ENCODE assay signal across 10 cellular contexts in the genomic region with DNA sequence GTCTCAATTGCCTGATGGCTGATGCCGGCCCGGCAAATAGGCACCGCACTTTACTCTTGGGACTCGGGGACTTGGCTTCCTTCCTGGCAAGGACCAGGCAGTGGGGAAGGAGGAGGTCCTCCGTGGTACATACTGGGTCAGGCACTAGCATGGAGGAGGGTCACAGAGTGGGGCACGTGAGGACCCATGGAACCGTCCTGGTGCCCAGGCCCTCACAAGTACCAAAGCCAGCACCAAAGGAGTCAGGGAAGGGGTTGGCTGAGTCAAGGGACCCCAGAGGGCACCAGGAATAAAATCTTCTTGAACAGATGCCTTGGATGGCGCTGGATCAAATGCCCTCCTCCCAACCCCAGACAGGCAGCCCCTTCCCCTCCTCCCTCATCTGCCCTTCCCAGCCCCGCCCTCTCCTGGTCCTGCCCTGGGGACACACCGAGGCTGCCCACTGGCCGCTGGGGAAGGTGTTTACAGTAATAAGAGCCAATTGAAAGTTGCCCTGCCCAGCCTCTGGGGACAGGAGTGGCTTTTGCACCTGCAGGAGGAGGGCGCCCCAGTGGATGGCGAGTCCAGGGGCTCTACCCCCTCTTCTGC. TPM values are rescaled to one million over a fixed set of nuclear protein-coding genes. Genes with fewer than 3 reads are reported as not detected.
A peak's percentile ranks its signal among the peaks of the same experiment; 100 is the strongest.
DNase-seq lines count a peak whose midpoint lies in the region; ATAC-seq and TF ChIP-seq lines count a peak whose summit lies in the region.
"Had no signal": no experiment of that assay in that cellular context is flagged by ENCODE, and none has a peak within 500 bp of the region (broad histone marks: within the 10 kb centered on the region; RNA-seq: fewer than 3 reads in every experiment).

No MANE protein-coding gene starts in this region.

- peaks cover 67% of the 10 kb centered on the region for H3K4me1 Mint-ChIP-seq in activated naive CD8-positive, alpha-beta T cell treated with anti-CD3 and anti-CD28 coated beads for 36 hours
- peaks cover 21% of the 10 kb centered on the region for H3K4me1 Mint-ChIP-seq in neural progenitor cell

- no peak for TF ChIP-seq POLR2A in NB4 (IDR thresholded peaks at IDR 0.05; ENCODE audit: extremely low read depth, insufficient read length)

- peaks cover 36% of the 10 kb centered on the region for H3K36me3 Mint-ChIP-seq in activated naive CD8-positive, alpha-beta T cell treated with anti-CD3 and anti-CD28 coated beads for 36 hours
- no peaks in the 10 kb centered on the region for H3K36me3 Mint-ChIP-seq in neural progenitor cell
- H3K36me3 Mint-ChIP-seq: brain had no signal

- no peaks in the 10 kb centered on the region for H4K20me1 ChIP-seq in neural progenitor cell (ENCODE audit: low read depth)

- peak; percentile 48 for DNase-seq in GM10266 (ENCODE audit: extremely low spot score)
- peak; percentile 74 for DNase-seq in NB4 (ENCODE audit: low read depth)
- DNase-seq in activated naive CD8-positive, alpha-beta T cell treated with anti-CD3 and anti-CD28 coated beads for 36 hours, result no peak
- DNase-seq in neural progenitor cell (ENCODE audit: low spot score), result peak; percentile 67
- no peak for DNase-seq in middle frontal gyrus (ENCODE audit: extremely low spot score, low spot score)

- no peaks in the 10 kb centered on the region for H3K79me2 ChIP-seq in neural progenitor cell (ENCODE audit: low read depth)

- ATAC-seq in HG03159 (IDR thresholded peaks at IDR 0.05; ENCODE audit: unreplicated experiment), result no peak
- no peak for ATAC-seq in HG03280 (IDR thresholded peaks at IDR 0.05; ENCODE audit: unreplicated experiment)
- no peak for ATAC-seq in GM19023 (IDR thresholded peaks at IDR 0.05; ENCODE audit: unreplicated experiment)

- H3K9me3 ChIP-seq in neural progenitor cell (ENCODE audit: low read depth), result no peaks in the 10 kb centered on the region

- H3K27me3 Mint-ChIP-seq in activated naive CD8-positive, alpha-beta T cell treated with anti-CD3 and anti-CD28 coated beads for 36 hours, result no peaks in the 10 kb centered on the region
- H3K27me3 Mint-ChIP-seq in neural progenitor cell (ENCODE audit: insufficient read depth, low read depth), result peaks cover 12% of the 10 kb centered on the region

- H3F3A ChIP-seq in neural progenitor cell (ENCODE audit: low read depth), result peaks cover 13% of the 10 kb centered on the region

- no peak overlapping the region for H3K27ac ChIP-seq in neural progenitor cell

- H3K4me2 ChIP-seq in neural progenitor cell, result peak overlapping the region; percentile 17

- H3K27me3 ChIP-seq in neural progenitor cell, result peaks cover 12% of the 10 kb centered on the region

- no peaks in the 10 kb centered on the region for H3K36me3 ChIP-seq in neural progenitor cell

- peaks cover 20% of the 10 kb centered on the region for H3K4me1 ChIP-seq in neural progenitor cell

- H3K4me3 ChIP-seq in NB4 (ENCODE audit: low read depth, low read length) (peak overlapping the region; percentile 63), neural progenitor cell (no peak overlapping the region)

- no peak overlapping the region for H3K9ac ChIP-seq in neural progenitor cell

- H3K27ac Mint-ChIP-seq in activated naive CD8-positive, alpha-beta T cell treated with anti-CD3 and anti-CD28 coated beads for 36 hours, result peak overlapping the region; percentile 92
- no peak overlapping the region for H3K27ac Mint-ChIP-seq in neural progenitor cell
- H3K27ac Mint-ChIP-seq: brain had no signal

- no peak for TF ChIP-seq CTCF in GM10266 (IDR thresholded peaks at IDR 0.05; ENCODE audit: control insufficient read depth, insufficient read depth, low read depth, missing control alignments)
- no peak for TF ChIP-seq CTCF in NB4 (IDR thresholded peaks at IDR 0.05; ENCODE audit: low read depth, low read length)
- no peak for TF ChIP-seq CTCF in neural progenitor cell (IDR thresholded peaks at IDR 0.05)

- peak overlapping the region; percentile 85 for H3K4me3 Mint-ChIP-seq in activated naive CD8-positive, alpha-beta T cell treated with anti-CD3 and anti-CD28 coated beads for 36 hours
- no peak overlapping the region for H3K4me3 Mint-ChIP-seq in neural progenitor cell

- no peak overlapping the region for H2AFZ ChIP-seq in neural progenitor cell (replicated peaks)

- H3K9me3 Mint-ChIP-seq in activated naive CD8-positive, alpha-beta T cell treated with anti-CD3 and anti-CD28 coated beads for 36 hours, result no peaks in the 10 kb centered on the region
- H3K9me3 Mint-ChIP-seq in neural progenitor cell, result no peaks in the 10 kb centered on the region

RNA-seq across cellular contexts. Expression of a gene that starts 5.6 kb away (rescaled TPM):
- 1 to 10 TPM; 3.1 to 3.7 TPM for total RNA-seq in activated naive CD8-positive, alpha-beta T cell treated with anti-CD3 and anti-CD28 coated beads for 36 hours
- total RNA-seq in neural progenitor cell (ENCODE audit: low replicate concordance), result 0.22 and 0.52 TPM in 2 replicates
- total RNA-seq: SK-MEL-5 had no signal

RNA-seq across cellular contexts. Expression of a gene that starts 6.0 kb away (rescaled TPM):
- total RNA-seq in activated naive CD8-positive, alpha-beta T cell treated with anti-CD3 and anti-CD28 coated beads for 36 hours, result 100 to 1,000 TPM; 117 to 121 TPM
- total RNA-seq in neural progenitor cell (ENCODE audit: low replicate concordance), result 0.15 and 1.1 TPM in 2 replicates
- total RNA-seq: SK-MEL-5 had no signal

RNA-seq across cellular contexts. Expression of a gene that starts 8.2 kb away (rescaled TPM):
- total RNA-seq in activated naive CD8-positive, alpha-beta T cell treated with anti-CD3 and anti-CD28 coated beads for 36 hours, result 100 to 1,000 TPM; 262 to 269 TPM
- 102 and 189 TPM in 2 replicates for total RNA-seq in neural progenitor cell (ENCODE audit: low replicate concordance)

RNA-seq across cellular contexts. Expression of a gene that starts 18.1 kb away (rescaled TPM):
- 10 to 100 TPM; 31.2 to 33.7 TPM for total RNA-seq in activated naive CD8-positive, alpha-beta T cell treated with anti-CD3 and anti-CD28 coated beads for 36 hours
- 10.4 and 37.5 TPM in 2 replicates for total RNA-seq in neural progenitor cell (ENCODE audit: low replicate concordance)

RNA-seq across cellular contexts. Expression of a gene that starts 18.4 kb away (rescaled TPM):
- 10 to 100 TPM; 64.9 to 67.7 TPM for total RNA-seq in activated naive CD8-positive, alpha-beta T cell treated with anti-CD3 and anti-CD28 coated beads for 36 hours
- 23.7 and 51.3 TPM in 2 replicates for total RNA-seq in neural progenitor cell (ENCODE audit: low replicate concordance)

Comparison
In these comparisons a context has a peak if more than half of its experiments do, and no peak if none do; other contexts are left out.
1. DNase-seq: peak in GM10266 (single experiment), NB4 (single experiment) and neural progenitor cell (single experiment); none in activated naive CD8-positive, alpha-beta T cell treated with anti-CD3 and anti-CD28 coated beads for 36 hours (single experiment) and middle frontal gyrus (single experiment).
2. RNA of a gene that starts 6.0 kb away (total RNA-seq): 117 to 121 TPM in activated naive CD8-positive, alpha-beta T cell treated with anti-CD3 and anti-CD28 coated beads for 36 hours; 0.15 to 1.1 TPM in neural progenitor cell; every median in the first group is over 10 times any median in the second.